ENCODE assay signal across 9 cellular contexts in genomic region chr12:71938728-71939385, GRCh38. TPM values are rescaled to one million over a fixed set of nuclear protein-coding genes. Genes with fewer than 3 reads are reported as not detected.
DNase-seq lines count a peak whose midpoint lies in the region; ATAC-seq and TF ChIP-seq lines count a peak whose summit lies in the region.
"Had no signal": no experiment of that assay in that cellular context is flagged by ENCODE, and none has a peak within 500 bp of the region (broad histone marks: within the 10 kb centered on the region; RNA-seq: fewer than 3 reads in every experiment).

Gene TPH2 (plus strand): TSS chr12:71938845. CDS start chr12:71938987, 142 bp downstream.

- H3K9me3 ChIP-seq in SK-N-MC (ENCODE audit: low read depth, low read length) (no peaks in the 10 kb centered on the region), body of pancreas (no peaks in the 10 kb centered on the region), esophagus squamous epithelium (no peaks in the 10 kb centered on the region)

- ATAC-seq in GM21367 (IDR thresholded peaks at IDR 0.05; ENCODE audit: unreplicated experiment) (peak; percentile 61), body of pancreas (peak; percentile 74)

- intact Hi-C loops in body of pancreas (cut with DNase I): no loop called here
- intact Hi-C loops in esophagus squamous epithelium (cut with DNase I): no loop called here

- H3K4me1 ChIP-seq in body of pancreas: no peaks in the 10 kb centered on the region
- no peaks in the 10 kb centered on the region for H3K4me1 ChIP-seq in esophagus squamous epithelium

- peak within 1 kb of the TSS; percentile 14; the same call in 1 of the 2 replicates for H3K27ac ChIP-seq in SK-N-MC
- H3K27ac ChIP-seq in body of pancreas: no peak within 1 kb of the TSS
- no peak within 1 kb of the TSS for H3K27ac ChIP-seq in esophagus squamous epithelium

- TF ChIP-seq CTCF in body of pancreas (IDR thresholded peaks at IDR 0.05): peak in 6 of 7 experiments; percentile 27 to 64 (median 46)
- peak in 2 of 6 experiments; percentile 17 to 44 for TF ChIP-seq CTCF in esophagus squamous epithelium (IDR thresholded peaks at IDR 0.05)

- H3K27me3 ChIP-seq in body of pancreas (no peaks in the 10 kb centered on the region), esophagus squamous epithelium (peaks cover 0 to 65% (median 2%) of the 10 kb centered on the region in 4 donors)

- H3K36me3 ChIP-seq in SK-N-MC (ENCODE audit: insufficient read depth, low read length) (no peaks in the 10 kb centered on the region), body of pancreas (replicated peaks in 1 of 2; ENCODE audit: insufficient read depth in 1 of 2, low read depth in 2 of 2) (no peaks in the 10 kb centered on the region), esophagus squamous epithelium (no peaks in the 10 kb centered on the region)

- H3K4me3 ChIP-seq in Jurkat, Clone E6-1 (ENCODE audit: low read length): no peak within 1 kb of the TSS
- no peak within 1 kb of the TSS for H3K4me3 ChIP-seq in SK-N-MC
- H3K4me3 ChIP-seq in body of pancreas: no peak within 1 kb of the TSS
- no peak within 1 kb of the TSS for H3K4me3 ChIP-seq in esophagus squamous epithelium

- no peak within 1 kb of the TSS for H3K9ac ChIP-seq in SK-N-MC (ENCODE audit: insufficient read length)

- DNase-seq in CMK (ENCODE audit: low read depth) (peak; percentile 42), SK-N-MC (ENCODE audit: low read depth, low spot score) (peak; percentile 56), body of pancreas (peak; percentile 43 to 68 (median 64)), kidney glomerular epithelial cell (lab: John Stamatoyannopoulos, UW) (peak; percentile 57), esophagus squamous epithelium (lab: John Stamatoyannopoulos, UW) (no peak)
- peak; percentile 63 for DNase-seq in Jurkat, Clone E6-1 (ENCODE audit: low read depth, low spot score)
- DNase-seq in stimulated activated CD8-positive, alpha-beta memory T cell treated with anti-CD3 and anti-CD28 coated beads, Interleukin-15, amount 100 ng/mL, for 48 hours (ENCODE audit: low read depth in 2 of 2): peak; percentile 4 to 24

- TF ChIP-seq POLR2A in body of pancreas (IDR thresholded peaks at IDR 0.05): no peak
- no peak for TF ChIP-seq POLR2A in esophagus squamous epithelium (IDR thresholded peaks at IDR 0.05)

- WGBS in body of pancreas, 2 donors: 11 to 23% methylated on average over 16 of the region's 16 CpGs
- 17 to 20% methylated on average over 12 to 15 of the region's 16 CpGs for WGBS in esophagus squamous epithelium, 2 donors

RNA-seq across cellular contexts. Expression of gene TPH2, which starts in this region (rescaled TPM):
- polyA plus RNA-seq in Jurkat, Clone E6-1 (2012; ENCODE audit: insufficient read depth, insufficient read length): not detected
- total RNA-seq in body of pancreas (under 1 TPM in 1 of 2 donors, not detected in 1; 0.26 TPM), esophagus squamous epithelium (not detected)
- total RNA-seq: T-helper 1 cell treated with Interleukin-12 subunit alpha and Interleukin-12 subunit beta and Interleukin-4 antibody, amounts not matched to agents 30 ng/mL and 1 ng/mL, for 36 hours had no signal

Comparison
In these comparisons a context has a peak if more than half of its experiments do, and no peak if none do; other contexts are left out.
1. Peak in DNase-seq and ATAC-seq in body of pancreas; RNA of the gene not detected or under 1 TPM.